In the genomic region with DNA sequence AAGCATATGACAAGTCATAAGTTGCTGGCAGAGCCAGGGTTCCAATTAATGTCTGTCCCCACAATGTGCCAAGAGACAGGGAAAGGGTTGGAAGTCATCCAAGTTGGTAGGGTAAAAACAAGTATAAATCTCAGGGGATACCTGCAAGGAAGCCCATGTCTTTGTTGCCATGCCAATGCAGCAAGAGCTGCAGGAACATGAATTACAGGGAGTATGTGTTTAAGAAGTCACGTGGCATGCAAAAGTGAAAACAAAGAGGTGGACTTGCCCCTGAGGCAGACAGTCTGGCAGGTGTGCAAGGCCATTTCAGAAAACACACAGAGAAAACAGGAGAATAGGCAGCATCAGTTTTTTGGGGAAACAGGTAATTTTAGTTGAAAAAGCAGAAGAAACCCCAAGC, we compare ENCODE assay signal across 15 cellular contexts. TPM values are rescaled to one million over a fixed set of nuclear protein-coding genes. Genes with fewer than 3 reads are reported as not detected.
DNase-seq lines count a peak whose midpoint lies in the region; ATAC-seq lines count a peak whose summit lies in the region.
"Had no signal": no experiment of that assay in that cellular context is flagged by ENCODE, and none has a peak within 500 bp of the region (broad histone marks: within the 10 kb centered on the region; RNA-seq: fewer than 3 reads in every experiment).

No MANE protein-coding gene starts in this region.

- ATAC-seq in GM19463 (IDR thresholded peaks at IDR 0.05; ENCODE audit: unreplicated experiment) (peak; percentile 27), HG03095 (IDR thresholded peaks at IDR 0.05; ENCODE audit: unreplicated experiment) (peak; percentile 23), left lobe of liver (peak; percentile 33)

- DNase-seq in NCI-H345 (lab: John Stamatoyannopoulos, UW) (peak; percentile 76), left lobe of liver (ENCODE audit: low spot score) (no peak), RKO (ENCODE audit: low spot score) (no peak), H4 (ENCODE audit: low spot score) (no peak), ureter (ENCODE audit: low spot score) (no peak), NCI-H2227 (lab: John Stamatoyannopoulos, UW; ENCODE audit: unreplicated experiment) (no peak)
- DNase-seq: activated T-cell treated with anti-CD3 and anti-CD28 coated beads, Interleukin-2, amount 50 U/mL, for 4 hours; amygdala; cortex of kidney; SK-N-SH had no signal

RNA-seq across cellular contexts. Expression of a gene that starts 29.4 kb away (rescaled TPM):
- total RNA-seq in left lobe of liver (not detected), ureter (not detected)
- total RNA-seq in H4 (2014; rRNA removed; shearing (Covaris generic)): not detected in 2 replicates
- total RNA-seq: activated T-cell treated with anti-CD3 and anti-CD28 coated beads, Interleukin-2, amount 50 U/mL, for 4 hours; esophagus muscularis mucosa; lung; subcutaneous adipose tissue had no signal
